14 cellular contexts compared by ENCODE assay signal in the genomic region with DNA sequence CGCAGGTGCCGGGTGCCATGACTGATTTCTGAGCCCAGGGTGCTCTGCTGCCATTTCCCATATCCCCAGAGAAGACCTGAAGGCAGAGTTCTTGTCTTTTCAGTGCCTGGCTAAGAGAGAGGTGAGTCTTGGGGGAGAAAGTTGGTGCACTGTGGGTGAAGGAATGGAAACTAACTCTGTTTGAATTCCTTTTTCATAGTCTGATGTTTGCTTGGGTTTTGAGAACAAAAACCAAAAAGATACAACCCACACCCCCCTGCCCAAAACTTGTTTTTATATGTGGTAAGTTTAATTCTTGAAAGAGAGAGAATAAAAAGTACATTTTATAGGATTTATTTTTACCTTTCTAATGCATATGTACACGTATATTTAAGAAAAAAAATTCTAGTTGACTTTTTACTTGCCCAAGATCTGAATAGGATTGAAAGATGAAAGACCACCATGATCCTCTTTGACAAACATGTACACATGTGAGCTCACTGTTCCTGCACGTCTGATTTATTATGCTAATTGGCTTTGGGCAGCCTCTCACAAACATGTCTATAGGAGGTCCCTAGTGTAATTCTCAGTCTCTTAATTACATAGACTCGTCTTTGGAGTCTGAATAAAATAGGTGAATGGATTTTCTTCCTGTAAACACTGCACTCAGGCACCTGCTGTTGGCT. TPM values are rescaled to one million over a fixed set of nuclear protein-coding genes. Genes with fewer than 3 reads are reported as not detected.
DNase-seq lines count a peak whose midpoint lies in the region; ATAC-seq lines count a peak whose summit lies in the region.
"Had no signal": no experiment of that assay in that cellular context is flagged by ENCODE, and none has a peak within 500 bp of the region (broad histone marks: within the 10 kb centered on the region; RNA-seq: fewer than 3 reads in every experiment).

No MANE protein-coding gene starts in this region.

- CTCF ChIA-PET in activated CD4-positive, alpha-beta T cell treated with anti-CD3 and anti-CD28 coated beads, Interleukin-2, amount 10 ng/mL, durations not matched to agents 7 days and 5 days (lab: Charles Lee) = interaction anchor here (1.2 to 3.1 kb wide), 6 partner anchors 9 to 46 kb away, joined by 3 to 15 read pairs (median 3); a partner anchor contains a TSS

- H3K4me1 Mint-ChIP-seq in activated CD4-positive, alpha-beta T cell treated with anti-CD3 and anti-CD28 coated beads, Interleukin-2, amount 10 ng/mL, durations not matched to agents 7 days and 5 days = peaks cover 84% of the 10 kb centered on the region
- peaks cover 69% of the 10 kb centered on the region for H3K4me1 Mint-ChIP-seq in central memory CD8-positive, alpha-beta T cell

- peak overlapping the region; percentile 27 for H3K4ac ChIP-seq in trophoblast cell (ENCODE audit: low read depth, low read length)

- peak overlapping the region; percentile 93 for H2BK120ac ChIP-seq in trophoblast cell (ENCODE audit: insufficient read depth, low read length, poor library complexity)

- ATAC-seq in central memory CD8-positive, alpha-beta T cell (replicated peaks; ENCODE audit: extremely low read depth, poor library complexity, severe bottlenecking) = no peak

- POLR2A ChIA-PET in activated CD4-positive, alpha-beta T cell treated with anti-CD3 and anti-CD28 coated beads, Interleukin-2, amount 10 ng/mL, durations not matched to agents 7 days and 5 days (lab: Charles Lee) = interaction anchor here (0.6 to 5.7 kb wide), 6 partner anchors 23 to 161 kb away, joined by 3 to 50 read pairs (median 5); a partner anchor contains a TSS

- peaks cover 2% of the 10 kb centered on the region for H3K79me2 ChIP-seq in trophoblast cell (ENCODE audit: control insufficient read depth, insufficient read depth, low read length, poor library complexity)

- peak overlapping the region; percentile 42 for H2AK5ac ChIP-seq in trophoblast cell (ENCODE audit: low read length)

- H3K36me3 ChIP-seq in trophoblast cell (ENCODE audit: control insufficient read depth in 1 of 2, insufficient read depth in 2 of 2, low read length in 2 of 2) = no peaks in the 10 kb centered on the region
- H3K36me3 ChIP-seq: suprapubic skin had no signal

- H2BK5ac ChIP-seq in trophoblast cell (ENCODE audit: low read depth, low read length, poor library complexity) = peak overlapping the region; percentile 42

- peak overlapping the region; percentile 93 for H3K27ac Mint-ChIP-seq in activated CD4-positive, alpha-beta T cell treated with anti-CD3 and anti-CD28 coated beads, Interleukin-2, amount 10 ng/mL, durations not matched to agents 7 days and 5 days
- no peak overlapping the region for H3K27ac Mint-ChIP-seq in central memory CD8-positive, alpha-beta T cell (ENCODE audit: low read depth)

- H3K36me3 Mint-ChIP-seq in activated CD4-positive, alpha-beta T cell treated with anti-CD3 and anti-CD28 coated beads, Interleukin-2, amount 10 ng/mL, durations not matched to agents 7 days and 5 days (ENCODE audit: low read depth) = peaks cover 88% of the 10 kb centered on the region
- H3K36me3 Mint-ChIP-seq in central memory CD8-positive, alpha-beta T cell (ENCODE audit: insufficient read depth) = peaks cover 30% of the 10 kb centered on the region

- peaks cover 30% of the 10 kb centered on the region for H3K79me1 ChIP-seq in trophoblast cell (ENCODE audit: low read length)

- peak overlapping the region; percentile 80 for H3K14ac ChIP-seq in trophoblast cell (ENCODE audit: low read length)

- no peaks in the 10 kb centered on the region for H3K9me3 ChIP-seq in trophoblast cell (ENCODE audit: insufficient read depth, low read depth, low read length)
- H3K9me3 ChIP-seq: suprapubic skin had no signal

- peaks cover 2% of the 10 kb centered on the region for H3K27me3 Mint-ChIP-seq in activated CD4-positive, alpha-beta T cell treated with anti-CD3 and anti-CD28 coated beads, Interleukin-2, amount 10 ng/mL, durations not matched to agents 7 days and 5 days
- no peaks in the 10 kb centered on the region for H3K27me3 Mint-ChIP-seq in central memory CD8-positive, alpha-beta T cell

- WGBS in trophoblast cell (ENCODE audit: extremely low coverage, insufficient coverage, insufficient read length) = no CpG with 5 or more reads among the region's 5 CpGs

- no peak overlapping the region for H4K12ac ChIP-seq in trophoblast cell (ENCODE audit: low read depth, low read length)

- no peak overlapping the region for H3K9ac ChIP-seq in trophoblast cell (ENCODE audit: low read length)

- H4K91ac ChIP-seq in trophoblast cell (ENCODE audit: low read depth, low read length) = peak overlapping the region; percentile 36

- H2AFZ ChIP-seq in trophoblast cell (ENCODE audit: insufficient read depth, low read length, poor library complexity) = no peak overlapping the region

- DNase-seq in activated CD4-positive, alpha-beta T cell treated with anti-CD3 and anti-CD28 coated beads, Interleukin-2, amount 10 ng/mL, durations not matched to agents 7 days and 5 days = no peak
- DNase-seq in activated CD4-positive, alpha-beta T cell treated with anti-CD3 and anti-CD28 coated beads for 48 hours = no peak
- DNase-seq in NCI-H82 (lab: John Stamatoyannopoulos, UW) = peak; percentile 72
- no peak for DNase-seq in central memory CD8-positive, alpha-beta T cell (ENCODE audit: low spot score in 2 of 2)
- DNase-seq in trophoblast cell = no peak
- DNase-seq in NCI-H128 (lab: John Stamatoyannopoulos, UW; ENCODE audit: unreplicated experiment) = no peak
- no peak for DNase-seq in NCI-H748 (lab: John Stamatoyannopoulos, UW; ENCODE audit: unreplicated experiment)
- no peak for DNase-seq in activated CD8-positive, alpha-beta memory T cell treated with anti-CD3 and anti-CD28 coated beads, Interleukin-2, amount 50 U/mL, for 4 hours
- DNase-seq: activated CD8-positive, alpha-beta memory T cell treated with anti-CD3 and anti-CD28 coated beads, Interleukin-2, amount 50 U/mL, for 48 hours; DMS 273 treated with DMSO at 0.1 percent for 48 hours; HCEC 1CT; nucleus accumbens had no signal

- H3K9me3 Mint-ChIP-seq in activated CD4-positive, alpha-beta T cell treated with anti-CD3 and anti-CD28 coated beads, Interleukin-2, amount 10 ng/mL, durations not matched to agents 7 days and 5 days = peaks cover 19% of the 10 kb centered on the region
- no peaks in the 10 kb centered on the region for H3K9me3 Mint-ChIP-seq in central memory CD8-positive, alpha-beta T cell

- peaks cover 20 to 25% of the 10 kb centered on the region in 2 experiments for H3K4me1 ChIP-seq in trophoblast cell (ENCODE audit: control insufficient read depth in 1 of 2, insufficient read depth in 2 of 2, low read length in 2 of 2)

- H3K27ac ChIP-seq in trophoblast cell (ENCODE audit: low read depth, low read length) = no peak overlapping the region
- H3K27ac ChIP-seq: suprapubic skin had no signal

- H3K18ac ChIP-seq in trophoblast cell (ENCODE audit: low read length) = peak overlapping the region; percentile 74

- peak overlapping the region; percentile 85 for H3K4me3 Mint-ChIP-seq in activated CD4-positive, alpha-beta T cell treated with anti-CD3 and anti-CD28 coated beads, Interleukin-2, amount 10 ng/mL, durations not matched to agents 7 days and 5 days
- peak overlapping the region; percentile 20 for H3K4me3 Mint-ChIP-seq in central memory CD8-positive, alpha-beta T cell

- H2BK12ac ChIP-seq in trophoblast cell (ENCODE audit: low read length) = peak overlapping the region; percentile 37

- no peak overlapping the region for H3K4me2 ChIP-seq in trophoblast cell (ENCODE audit: low read length)

- H3K27me3 ChIP-seq in trophoblast cell (ENCODE audit: insufficient read depth, low read length) = no peaks in the 10 kb centered on the region
- H3K27me3 ChIP-seq: suprapubic skin had no signal

- H3K23ac ChIP-seq in trophoblast cell (ENCODE audit: low read length) = no peak overlapping the region

- H3K4me3 ChIP-seq in trophoblast cell (ENCODE audit: low read depth, low read length) = no peak overlapping the region
- H3K4me3 ChIP-seq: lung, suprapubic skin had no signal

- H4K8ac ChIP-seq in trophoblast cell (ENCODE audit: low read depth, low read length) = peak overlapping the region; percentile 41

RNA-seq across cellular contexts. Expression of a gene that starts 46.3 kb away (rescaled TPM):
- 100 to 1,000 TPM; 292 to 300 TPM for total RNA-seq in activated CD4-positive, alpha-beta T cell treated with anti-CD3 and anti-CD28 coated beads, Interleukin-2, amount 10 ng/mL, durations not matched to agents 7 days and 5 days
- polyA plus RNA-seq in trophoblast cell (2013) = 28.8 TPM in 2 replicates
